In genomic region chr11:125568970-125569912, GRCh38 we compare ENCODE assay signal across 1 cellular context.
TF ChIP-seq lines count a peak whose summit lies in the region.

Gene EI24 (plus strand): TSS chr11:125569477. CDS start chr11:125572528, 3,051 bp downstream.

TF ChIP-seq in HepG2, 621 proteins besides CTCF, POLR2A, EP300 and RAD21 (continued from another document and continues in another):
- TF ChIP-seq ZNF430 (CRISPR knock-in tag; IDR thresholded peaks at IDR 0.05) = 0 out of 2 replicates have a peak, but pooled peaks have one; percentile 45
- peak; percentile 61; the same call in 1 of the 2 replicates for TF ChIP-seq ZFP36L1 (CRISPR knock-in tag; IDR thresholded peaks at IDR 0.05)
- TF ChIP-seq NRL (CRISPR knock-in tag; IDR thresholded peaks at IDR 0.05; ENCODE audit: borderline replicate concordance) = peak; percentile 56
- peak; percentile 88 for TF ChIP-seq KDM5B (CRISPR knock-in tag; IDR thresholded peaks at IDR 0.05; ENCODE audit: borderline replicate concordance)
- no peak for TF ChIP-seq ZNF263 (CRISPR knock-in tag; IDR thresholded peaks at IDR 0.05)
- TF ChIP-seq PRPF4 (IDR thresholded peaks at IDR 0.05; ENCODE audit: low read depth, low read length, poor library complexity, severe bottlenecking) = no peak
- no peak for TF ChIP-seq RFX3 (CRISPR knock-in tag; IDR thresholded peaks at IDR 0.05)
- 0 out of 2 replicates have a peak, but pooled peaks have one; percentile 3 for TF ChIP-seq PATZ1 (CRISPR knock-in tag; IDR thresholded peaks at IDR 0.05)
- TF ChIP-seq ARID4A (CRISPR knock-in tag; IDR thresholded peaks at IDR 0.05; ENCODE audit: borderline replicate concordance) = peak; percentile 84
- TF ChIP-seq, protein P1, sequence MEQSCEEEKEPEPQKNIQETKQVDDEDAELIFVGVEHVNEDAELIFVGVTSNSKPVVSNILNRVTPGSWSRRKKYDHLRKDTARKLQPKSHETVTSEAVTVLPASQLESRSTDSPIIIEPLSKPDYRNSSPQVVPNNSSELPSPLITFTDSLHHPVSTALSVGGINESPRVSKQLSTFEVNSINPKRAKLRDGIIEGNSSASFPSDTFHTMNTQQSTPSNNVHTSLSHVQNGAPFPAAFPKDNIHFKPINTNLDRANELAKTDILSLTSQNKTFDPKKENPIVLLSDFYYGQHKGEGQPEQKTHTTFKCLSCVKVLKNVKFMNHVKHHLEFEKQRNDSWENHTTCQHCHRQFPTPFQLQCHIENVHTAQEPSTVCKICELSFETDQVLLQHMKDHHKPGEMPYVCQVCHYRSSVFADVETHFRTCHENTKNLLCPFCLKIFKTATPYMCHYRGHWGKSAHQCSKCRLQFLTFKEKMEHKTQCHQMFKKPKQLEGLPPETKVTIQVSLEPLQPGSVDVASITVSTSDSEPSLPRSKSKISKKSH (CRISPR knock-in tag; IDR thresholded peaks at IDR 0.05; ENCODE audit: borderline replicate concordance) = peak; percentile 17; the same call in 1 of the 2 replicates
- no peak for TF ChIP-seq THAP9 (CRISPR knock-in tag; IDR thresholded peaks at IDR 0.05; ENCODE audit: borderline replicate concordance)
- TF ChIP-seq ZNF816 (CRISPR knock-in tag; IDR thresholded peaks at IDR 0.05; ENCODE audit: borderline replicate concordance) = no peak
- TF ChIP-seq MTA3 (CRISPR knock-in tag; IDR thresholded peaks at IDR 0.05) = no peak
- TF ChIP-seq, protein P2, sequence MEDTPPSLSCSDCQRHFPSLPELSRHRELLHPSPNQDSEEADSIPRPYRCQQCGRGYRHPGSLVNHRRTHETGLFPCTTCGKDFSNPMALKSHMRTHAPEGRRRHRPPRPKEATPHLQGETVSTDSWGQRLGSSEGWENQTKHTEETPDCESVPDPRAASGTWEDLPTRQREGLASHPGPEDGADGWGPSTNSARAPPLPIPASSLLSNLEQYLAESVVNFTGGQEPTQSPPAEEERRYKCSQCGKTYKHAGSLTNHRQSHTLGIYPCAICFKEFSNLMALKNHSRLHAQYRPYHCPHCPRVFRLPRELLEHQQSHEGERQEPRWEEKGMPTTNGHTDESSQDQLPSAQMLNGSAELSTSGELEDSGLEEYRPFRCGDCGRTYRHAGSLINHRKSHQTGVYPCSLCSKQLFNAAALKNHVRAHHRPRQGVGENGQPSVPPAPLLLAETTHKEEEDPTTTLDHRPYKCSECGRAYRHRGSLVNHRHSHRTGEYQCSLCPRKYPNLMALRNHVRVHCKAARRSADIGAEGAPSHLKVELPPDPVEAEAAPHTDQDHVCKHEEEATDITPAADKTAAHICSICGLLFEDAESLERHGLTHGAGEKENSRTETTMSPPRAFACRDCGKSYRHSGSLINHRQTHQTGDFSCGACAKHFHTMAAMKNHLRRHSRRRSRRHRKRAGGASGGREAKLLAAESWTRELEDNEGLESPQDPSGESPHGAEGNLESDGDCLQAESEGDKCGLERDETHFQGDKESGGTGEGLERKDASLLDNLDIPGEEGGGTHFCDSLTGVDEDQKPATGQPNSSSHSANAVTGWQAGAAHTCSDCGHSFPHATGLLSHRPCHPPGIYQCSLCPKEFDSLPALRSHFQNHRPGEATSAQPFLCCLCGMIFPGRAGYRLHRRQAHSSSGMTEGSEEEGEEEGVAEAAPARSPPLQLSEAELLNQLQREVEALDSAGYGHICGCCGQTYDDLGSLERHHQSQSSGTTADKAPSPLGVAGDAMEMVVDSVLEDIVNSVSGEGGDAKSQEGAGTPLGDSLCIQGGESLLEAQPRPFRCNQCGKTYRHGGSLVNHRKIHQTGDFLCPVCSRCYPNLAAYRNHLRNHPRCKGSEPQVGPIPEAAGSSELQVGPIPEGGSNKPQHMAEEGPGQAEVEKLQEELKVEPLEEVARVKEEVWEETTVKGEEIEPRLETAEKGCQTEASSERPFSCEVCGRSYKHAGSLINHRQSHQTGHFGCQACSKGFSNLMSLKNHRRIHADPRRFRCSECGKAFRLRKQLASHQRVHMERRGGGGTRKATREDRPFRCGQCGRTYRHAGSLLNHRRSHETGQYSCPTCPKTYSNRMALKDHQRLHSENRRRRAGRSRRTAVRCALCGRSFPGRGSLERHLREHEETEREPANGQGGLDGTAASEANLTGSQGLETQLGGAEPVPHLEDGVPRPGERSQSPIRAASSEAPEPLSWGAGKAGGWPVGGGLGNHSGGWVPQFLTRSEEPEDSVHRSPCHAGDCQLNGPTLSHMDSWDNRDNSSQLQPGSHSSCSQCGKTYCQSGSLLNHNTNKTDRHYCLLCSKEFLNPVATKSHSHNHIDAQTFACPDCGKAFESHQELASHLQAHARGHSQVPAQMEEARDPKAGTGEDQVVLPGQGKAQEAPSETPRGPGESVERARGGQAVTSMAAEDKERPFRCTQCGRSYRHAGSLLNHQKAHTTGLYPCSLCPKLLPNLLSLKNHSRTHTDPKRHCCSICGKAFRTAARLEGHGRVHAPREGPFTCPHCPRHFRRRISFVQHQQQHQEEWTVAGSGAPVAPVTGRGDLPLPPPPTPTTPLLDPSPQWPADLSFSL (CRISPR knock-in tag; IDR thresholded peaks at IDR 0.05) = no peak
- TF ChIP-seq, protein P3, sequence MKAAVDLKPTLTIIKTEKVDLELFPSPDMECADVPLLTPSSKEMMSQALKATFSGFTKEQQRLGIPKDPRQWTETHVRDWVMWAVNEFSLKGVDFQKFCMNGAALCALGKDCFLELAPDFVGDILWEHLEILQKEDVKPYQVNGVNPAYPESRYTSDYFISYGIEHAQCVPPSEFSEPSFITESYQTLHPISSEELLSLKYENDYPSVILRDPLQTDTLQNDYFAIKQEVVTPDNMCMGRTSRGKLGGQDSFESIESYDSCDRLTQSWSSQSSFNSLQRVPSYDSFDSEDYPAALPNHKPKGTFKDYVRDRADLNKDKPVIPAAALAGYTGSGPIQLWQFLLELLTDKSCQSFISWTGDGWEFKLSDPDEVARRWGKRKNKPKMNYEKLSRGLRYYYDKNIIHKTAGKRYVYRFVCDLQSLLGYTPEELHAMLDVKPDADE (CRISPR knock-in tag; IDR thresholded peaks at IDR 0.05) = no peak
- TF ChIP-seq, protein P4, sequence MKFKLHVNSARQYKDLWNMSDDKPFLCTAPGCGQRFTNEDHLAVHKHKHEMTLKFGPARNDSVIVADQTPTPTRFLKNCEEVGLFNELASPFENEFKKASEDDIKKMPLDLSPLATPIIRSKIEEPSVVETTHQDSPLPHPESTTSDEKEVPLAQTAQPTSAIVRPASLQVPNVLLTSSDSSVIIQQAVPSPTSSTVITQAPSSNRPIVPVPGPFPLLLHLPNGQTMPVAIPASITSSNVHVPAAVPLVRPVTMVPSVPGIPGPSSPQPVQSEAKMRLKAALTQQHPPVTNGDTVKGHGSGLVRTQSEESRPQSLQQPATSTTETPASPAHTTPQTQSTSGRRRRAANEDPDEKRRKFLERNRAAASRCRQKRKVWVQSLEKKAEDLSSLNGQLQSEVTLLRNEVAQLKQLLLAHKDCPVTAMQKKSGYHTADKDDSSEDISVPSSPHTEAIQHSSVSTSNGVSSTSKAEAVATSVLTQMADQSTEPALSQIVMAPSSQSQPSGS (CRISPR knock-in tag; IDR thresholded peaks at IDR 0.05) = peak; percentile 54; the same call in 1 of the 2 replicates
- TF ChIP-seq MTF1 (CRISPR knock-in tag; IDR thresholded peaks at IDR 0.05) = no peak
- peak; percentile 76; the same call in 1 of the 2 replicates for TF ChIP-seq ZNF776 (CRISPR knock-in tag; IDR thresholded peaks at IDR 0.05)
- 0 out of 2 replicates have a peak, but pooled peaks have one; percentile 71 for TF ChIP-seq ZNF224 (CRISPR knock-in tag; IDR thresholded peaks at IDR 0.05)
- TF ChIP-seq NFKB2 (CRISPR knock-in tag; IDR thresholded peaks at IDR 0.05; ENCODE audit: borderline replicate concordance) = no peak; the same call in 1 of the 2 replicates
- no peak for TF ChIP-seq IKZF1 (IDR thresholded peaks at IDR 0.05)
- no peak for TF ChIP-seq HMGA1 (CRISPR knock-in tag; conservative IDR thresholded peaks at IDR 0.05)
- peak; percentile 43; the same call in 1 of the 2 replicates for TF ChIP-seq ZBTB2 (CRISPR knock-in tag; IDR thresholded peaks at IDR 0.05; ENCODE audit: low read depth)
- TF ChIP-seq TARDBP (CRISPR knock-in tag; IDR thresholded peaks at IDR 0.05) = peak; percentile 64; the same call in 1 of the 2 replicates
- TF ChIP-seq ZNF234 (CRISPR knock-in tag; conservative IDR thresholded peaks at IDR 0.05) = no peak
- no peak for TF ChIP-seq ZNF3 (CRISPR knock-in tag; IDR thresholded peaks at IDR 0.05)
- no peak for TF ChIP-seq ZNF17 (CRISPR knock-in tag; IDR thresholded peaks at IDR 0.05)
- TF ChIP-seq SP4 (CRISPR knock-in tag; IDR thresholded peaks at IDR 0.05) = peak; percentile 82
- TF ChIP-seq ZNF570 (CRISPR knock-in tag; IDR thresholded peaks at IDR 0.05; ENCODE audit: borderline replicate concordance) = no peak
- peak; percentile 91; the same call in 1 of the 3 replicates for TF ChIP-seq MXI1 (IDR thresholded peaks at IDR 0.05; ENCODE audit: borderline replicate concordance, low read depth, low read length)
- TF ChIP-seq ZFP91 (CRISPR knock-in tag; IDR thresholded peaks at IDR 0.05; ENCODE audit: borderline replicate concordance) = peak; percentile 57; the same call in 1 of the 2 replicates
- TF ChIP-seq POLR2AphosphoS2 (IDR thresholded peaks at IDR 0.05; ENCODE audit: low read depth, low read length) = no peak
